16 cellular contexts compared by ENCODE assay signal in genomic region chr11:46682773-46683752, GRCh38. TPM values are rescaled to one million over a fixed set of nuclear protein-coding genes. Genes with fewer than 3 reads are reported as not detected.
DNase-seq lines count a peak whose midpoint lies in the region; ATAC-seq and TF ChIP-seq lines count a peak whose summit lies in the region.
"Had no signal": no experiment of that assay in that cellular context is flagged by ENCODE, and none has a peak within 500 bp of the region (broad histone marks: within the 10 kb centered on the region; RNA-seq: fewer than 3 reads in every experiment).

No MANE protein-coding gene starts in this region.

- H3K4me3 ChIP-seq in Panc1 (ENCODE audit: low read depth in 2 of 2, low read length in 2 of 2) = no peak overlapping the region
- H3K4me3 ChIP-seq in osteoblast (ENCODE audit: insufficient read depth, low read length) = no peak overlapping the region
- H3K4me3 ChIP-seq: lung had no signal

- H3K4me3 Mint-ChIP-seq in Calu3 (ENCODE audit: low read depth, unreplicated experiment) = no peak overlapping the region
- H3K4me3 Mint-ChIP-seq: activated CD8-positive, alpha-beta T cell treated with anti-CD3 and anti-CD28 coated beads, Interleukin-2, amount 10 ng/mL, durations not matched to agents 7 days and 5 days; IgD-negative memory B cell; stimulated activated naive B cell treated with anti-CD40 and anti-IgM and Interleukin-4, amounts not matched to agents 10 μg/mL and 1 μg/mL and 100 μg/mL, for 72 hours had no signal

- H3K27me3 ChIP-seq in Panc1 (ENCODE audit: control insufficient read depth, insufficient read depth, low read length) (no peaks in the 10 kb centered on the region), osteoblast (ENCODE audit: insufficient read depth, low read length) (no peaks in the 10 kb centered on the region)
- H3K27me3 ChIP-seq: brain microvascular endothelial cell had no signal

- no peaks in the 10 kb centered on the region for H3K27me3 Mint-ChIP-seq in Calu3 (ENCODE audit: unreplicated experiment)
- H3K27me3 Mint-ChIP-seq: IgD-negative memory B cell; stimulated activated naive B cell treated with anti-CD40 and anti-IgM and Interleukin-4, amounts not matched to agents 10 μg/mL and 1 μg/mL and 100 μg/mL, for 72 hours had no signal

- TF ChIP-seq CTCF in Calu3 (IDR thresholded peaks at IDR 0.05; ENCODE audit: unreplicated experiment) = no peak
- no peak for TF ChIP-seq CTCF in Panc1 (IDR thresholded peaks at IDR 0.05)
- no peak for TF ChIP-seq CTCF in osteoblast (IDR thresholded peaks at IDR 0.05; ENCODE audit: extremely low read depth, low read depth, low read length)

- no peak overlapping the region for H2AFZ ChIP-seq in osteoblast (ENCODE audit: low read length)

- ATAC-seq in Panc1 (peak; percentile 37; the same call in 1 of the 2 replicates), HG03025 (IDR thresholded peaks at IDR 0.05; ENCODE audit: low FRiP score, unreplicated experiment) (no peak), HG03039 (IDR thresholded peaks at IDR 0.05; ENCODE audit: unreplicated experiment) (no peak)
- ATAC-seq: activated CD8-positive, alpha-beta T cell treated with anti-CD3 and anti-CD28 coated beads, Interleukin-2, amount 10 ng/mL, durations not matched to agents 7 days and 5 days; stimulated activated naive B cell treated with anti-CD40 and anti-IgM and Interleukin-4, amounts not matched to agents 10 μg/mL and 1 μg/mL and 100 μg/mL, for 72 hours had no signal

- H3K36me3 ChIP-seq in Panc1 (ENCODE audit: control insufficient read depth, insufficient read depth, low read length) (no peaks in the 10 kb centered on the region; the same call in 1 of the 2 replicates), osteoblast (ENCODE audit: insufficient read depth, low read length) (peaks cover 66% of the 10 kb centered on the region)

- H3K4me1 ChIP-seq in Panc1 (ENCODE audit: control insufficient read depth, insufficient read depth, low read length) (peaks cover 9% of the 10 kb centered on the region; the same call in 1 of the 2 replicates), osteoblast (ENCODE audit: insufficient read depth, low read length) (peaks cover 12% of the 10 kb centered on the region)

- peaks cover 57% of the 10 kb centered on the region for H3K36me3 Mint-ChIP-seq in Calu3 (ENCODE audit: insufficient read depth, unreplicated experiment)
- H3K36me3 Mint-ChIP-seq: IgD-negative memory B cell had no signal

- H3K9me3 ChIP-seq in Panc1 (ENCODE audit: control insufficient read depth, insufficient read depth, low read depth, low read length) (no peaks in the 10 kb centered on the region), osteoblast (ENCODE audit: low read depth, low read length) (no peaks in the 10 kb centered on the region)

- H3K79me2 ChIP-seq in osteoblast (ENCODE audit: insufficient read depth, low read length) = peaks cover 14% of the 10 kb centered on the region

- H3K4me2 ChIP-seq in osteoblast (ENCODE audit: insufficient read depth, low read length) = no peak overlapping the region

- POLR2A ChIA-PET in Panc1 (lab: Charles Lee) = interaction anchor here (0.7 kb wide), 1 partner anchor 294 kb away, joined by 5 read pairs; no protein-coding TSS in a partner anchor

- H3K27ac Mint-ChIP-seq in Calu3 (ENCODE audit: unreplicated experiment) = no peak overlapping the region
- H3K27ac Mint-ChIP-seq: activated CD8-positive, alpha-beta T cell treated with anti-CD3 and anti-CD28 coated beads, Interleukin-2, amount 10 ng/mL, durations not matched to agents 7 days and 5 days; stimulated activated naive B cell treated with anti-CD40 and anti-IgM and Interleukin-4, amounts not matched to agents 10 μg/mL and 1 μg/mL and 100 μg/mL, for 72 hours had no signal

- DNase-seq in Calu3 (peak; percentile 47), Panc1 (ENCODE audit: low read depth, low spot score) (no peak), epithelial cell of prostate (ENCODE audit: low read depth, low spot score) (no peak), osteoblast (ENCODE audit: insufficient read length, low spot score, missing footprints) (peak; percentile 58), NCI-H146 treated with DMSO at 0.1 percent for 48 hours (lab: John Stamatoyannopoulos, UW; ENCODE audit: unreplicated experiment) (no peak), NCI-H2196 treated with DMSO at 0.1 percent for 48 hours (lab: John Stamatoyannopoulos, UW; ENCODE audit: unreplicated experiment) (no peak)
- DNase-seq: activated CD8-positive, alpha-beta T cell treated with anti-CD3 and anti-CD28 coated beads, Interleukin-2, amount 10 ng/mL, durations not matched to agents 7 days and 5 days; activated effector memory CD4-positive, alpha-beta T cell treated with Interleukin-2 at 50 U/mL for 16 hours; brain microvascular endothelial cell; NCI-H1105; NCI-H345; stimulated activated naive B cell treated with anti-CD40 and anti-IgM and Interleukin-4, amounts not matched to agents 10 μg/mL and 1 μg/mL and 100 μg/mL, for 72 hours had no signal

- no peaks in the 10 kb centered on the region for H3K9me3 Mint-ChIP-seq in Calu3 (ENCODE audit: low read depth, unreplicated experiment)
- H3K9me3 Mint-ChIP-seq: IgD-negative memory B cell; stimulated activated naive B cell treated with anti-CD40 and anti-IgM and Interleukin-4, amounts not matched to agents 10 μg/mL and 1 μg/mL and 100 μg/mL, for 72 hours had no signal

- peaks cover 3% of the 10 kb centered on the region for H4K20me1 ChIP-seq in osteoblast (ENCODE audit: insufficient read depth, low read length)

- CTCF ChIA-PET in Calu3 (lab: Charles Lee) (interaction anchor here (0.6 to 0.7 kb wide), 2 partner anchors 846 to 1162 kb away, joined by 3 to 5 read pairs; no protein-coding TSS in a partner anchor), Panc1 (lab: Charles Lee) (interaction anchor here (0.6 kb wide), 1 partner anchor 293 kb away, joined by 5 read pairs; no protein-coding TSS in a partner anchor)

- H3K27ac ChIP-seq in Panc1 (ENCODE audit: low read length) (no peak overlapping the region), epithelial cell of prostate (peak overlapping the region; percentile 58), osteoblast (ENCODE audit: low read depth, low read length) (no peak overlapping the region)
- H3K27ac ChIP-seq: brain microvascular endothelial cell had no signal

- intact Hi-C loops in Calu3 (cut with micrococcal nuclease; ENCODE audit: unreplicated experiment) = no loop called here
- intact Hi-C loops in Panc1 (cut with micrococcal nuclease; ENCODE audit: unreplicated experiment) = no loop called here

- BruUV-seq in Calu3 (replicated peaks; lab: Mats Ljungman, UMichigan) (no TSS peak), Panc1 (replicated peaks; lab: Mats Ljungman, UMichigan) (no TSS peak)

- in situ Hi-C loops in Panc1 (cut with HindIII; ENCODE audit: low pct_unique_long_range_greater_than_20kb, low sequenced_read_pairs) = no loop called here

- no peaks in the 10 kb centered on the region for H3K4me1 Mint-ChIP-seq in Calu3 (ENCODE audit: low read depth, unreplicated experiment)

RNA-seq across cellular contexts. Expression of gene ARHGAP1, which starts 17.4 kb away (rescaled TPM):
- 65.4 and 81.6 TPM in 2 replicates for total RNA-seq in Calu3 (2022)
- 43.5 TPM for total RNA-seq in Panc1 (2021; ENCODE audit: unreplicated experiment)
- polyA plus RNA-seq in Panc1 (2012; ENCODE audit: insufficient read length) = 29.5 TPM
- total RNA-seq in osteoblast = 88.3 and 100 TPM in 2 replicates

RNA-seq across cellular contexts. Expression of gene ZNF408, which starts 17.8 kb away (rescaled TPM):
- total RNA-seq in Calu3 (2022) = 14.8 and 15.5 TPM in 2 replicates
- 19.8 TPM for total RNA-seq in Panc1 (2021; ENCODE audit: unreplicated experiment)
- 17.0 TPM for polyA plus RNA-seq in Panc1 (2012; ENCODE audit: insufficient read length)
- 16.2 and 16.3 TPM in 2 replicates for total RNA-seq in osteoblast

RNA-seq across cellular contexts. Expression of gene F2, which starts 36.0 kb away (rescaled TPM):
- not detected in 2 replicates for total RNA-seq in Calu3 (2022)
- total RNA-seq in Panc1 (2021; ENCODE audit: unreplicated experiment) = 0.64 TPM
- 0.12 TPM for polyA plus RNA-seq in Panc1 (2012; ENCODE audit: insufficient read length)
- not detected in 2 replicates for total RNA-seq in osteoblast
- polyA plus RNA-seq: IgD-negative memory B cell had no signal

Comparison
In these comparisons a context has a peak if more than half of its experiments do, and no peak if none do; other contexts are left out.
1. DNase-seq: peak in Calu3 (single experiment) and osteoblast (single experiment); none in Panc1 (single experiment), epithelial cell of prostate (single experiment), NCI-H146 treated with DMSO at 0.1 percent for 48 hours (single experiment) and NCI-H2196 treated with DMSO at 0.1 percent for 48 hours (single experiment).